In genomic region chr1:29332204-29332603, GRCh38 we compare ENCODE assay signal across 8 cellular contexts.
DNase-seq lines count a peak whose midpoint lies in the region; ATAC-seq and TF ChIP-seq lines count a peak whose summit lies in the region.

No MANE protein-coding gene starts in this region.

- ATAC-seq in heart left ventricle (no peak), GM18861 (IDR thresholded peaks at IDR 0.05; ENCODE audit: unreplicated experiment) (no peak), omental fat pad (ENCODE audit: low FRiP score) (no peak)

- H3K4me3 ChIP-seq in cardiac muscle cell (no peak overlapping the region), heart left ventricle (no peak overlapping the region), choroid plexus epithelial cell (ENCODE audit: low read depth, low read length) (no peak overlapping the region)

- H3K27me3 ChIP-seq in cardiac muscle cell (peaks cover 16% of the 10 kb centered on the region), heart left ventricle (peaks cover 0 to 18% (median 0%) of the 10 kb centered on the region in 9 donors)

- peak; percentile 58 for TF ChIP-seq CTCF in cardiac muscle cell (IDR thresholded peaks at IDR 0.05; ENCODE audit: low read depth, low read length)
- TF ChIP-seq CTCF in heart left ventricle (IDR thresholded peaks at IDR 0.05), result peak in 4 of 12 donors; percentile 19 to 28 (median 22)
- peak; percentile 59 for TF ChIP-seq CTCF in choroid plexus epithelial cell (conservative IDR thresholded peaks at IDR 0.05; ENCODE audit: low read depth, low read length)
- TF ChIP-seq CTCF in omental fat pad (IDR thresholded peaks at IDR 0.05), result no peak

- H3K36me3 ChIP-seq in cardiac muscle cell, result no peaks in the 10 kb centered on the region
- no peaks in the 10 kb centered on the region for H3K36me3 ChIP-seq in heart left ventricle

- H3K27ac ChIP-seq in cardiac muscle cell (no peak overlapping the region), heart left ventricle (no peak overlapping the region)

- TF ChIP-seq POLR2A in heart left ventricle (IDR thresholded peaks at IDR 0.05), result no peak

- no peaks in the 10 kb centered on the region for H3K9me3 ChIP-seq in cardiac muscle cell (ENCODE audit: low read depth)
- H3K9me3 ChIP-seq in heart left ventricle, result no peaks in the 10 kb centered on the region

- WGBS in heart left ventricle, 4 donors, result 46 to 55% (median 49%) methylated on average over 6 of the region's 6 CpGs

- intact Hi-C loops in heart left ventricle (cut with DNase I), result loop anchor here in 1 of 10 donors (10.0 kb wide), 1 partner anchor 87 kb away; no protein-coding TSS in a partner anchor

- H3K4me1 ChIP-seq in cardiac muscle cell (ENCODE audit: low read depth) (no peaks in the 10 kb centered on the region), heart left ventricle (no peaks in the 10 kb centered on the region)

- peak; percentile 56 to 63 for DNase-seq in cardiac muscle cell (ENCODE audit: low read depth in 1 of 2, low spot score in 1 of 2)
- DNase-seq in heart left ventricle, result no peak
- peak; percentile 8 for DNase-seq in NCI-H146 treated with DMSO at 0.1 percent for 48 hours (lab: John Stamatoyannopoulos, UW; ENCODE audit: unreplicated experiment)
- peak; percentile 50 for DNase-seq in choroid plexus epithelial cell (ENCODE audit: low read depth)
- peak; percentile 39 for DNase-seq in renal cortical epithelial cell (ENCODE audit: low read depth)
- DNase-seq in OCI-M2 (lab: John Stamatoyannopoulos, UW; ENCODE audit: unreplicated experiment), result no peak
- no peak for DNase-seq in omental fat pad (ENCODE audit: low spot score)

Comparison
In these comparisons a context has a peak if more than half of its experiments do, and no peak if none do; other contexts are left out.
1. DNase-seq: peak in cardiac muscle cell (2 of 2), NCI-H146 treated with DMSO at 0.1 percent for 48 hours (single experiment), choroid plexus epithelial cell (single experiment) and renal cortical epithelial cell (single experiment); none in heart left ventricle (0 of 5), OCI-M2 (single experiment) and omental fat pad (single experiment).
2. CTCF ChIP-seq: peak in cardiac muscle cell (single experiment) and choroid plexus epithelial cell (single experiment); none in omental fat pad (0 of 3).